12 cellular contexts compared by ENCODE assay signal in genomic region chr15:85477730-85478129, GRCh38.
A peak's percentile ranks its signal among the peaks of the same experiment; 100 is the strongest.
DNase-seq lines count a peak whose midpoint lies in the region; ATAC-seq and TF ChIP-seq lines count a peak whose summit lies in the region.
"Had no signal": no experiment of that assay in that cellular context is flagged by ENCODE, and none has a peak within 500 bp of the region (broad histone marks: within the 10 kb centered on the region; RNA-seq: fewer than 3 reads in every experiment).

No MANE protein-coding gene starts in this region.

- H3K27ac Mint-ChIP-seq in CD4-positive, alpha-beta T cell = peak overlapping the region; percentile 30
- H3K27ac Mint-ChIP-seq: activated naive CD8-positive, alpha-beta T cell treated with anti-CD3 and anti-CD28 coated beads, Interleukin-2, amount 10 ng/mL, durations not matched to agents 7 days and 5 days had no signal

- no peaks in the 10 kb centered on the region for H3K27me3 Mint-ChIP-seq in CD4-positive, alpha-beta T cell
- H3K27me3 Mint-ChIP-seq: activated naive CD8-positive, alpha-beta T cell treated with anti-CD3 and anti-CD28 coated beads, Interleukin-2, amount 10 ng/mL, durations not matched to agents 7 days and 5 days had no signal

- no peaks in the 10 kb centered on the region for H3K27me3 ChIP-seq in CD4-positive, alpha-beta T cell (ENCODE audit: control insufficient read depth, insufficient read depth, low read length)
- H3K27me3 ChIP-seq in brain microvascular endothelial cell (replicated peaks) = no peaks in the 10 kb centered on the region
- H3K27me3 ChIP-seq: hepatocyte had no signal

- no peak overlapping the region for H3K4me3 Mint-ChIP-seq in CD4-positive, alpha-beta T cell
- H3K4me3 Mint-ChIP-seq: activated naive CD8-positive, alpha-beta T cell treated with anti-CD3 and anti-CD28 coated beads, Interleukin-2, amount 10 ng/mL, durations not matched to agents 7 days and 5 days had no signal

- intact Hi-C loops in CD4-positive, alpha-beta T cell (cut with DNase I, micrococcal nuclease) = loop anchor here in 1 of 2 experiments (10.0 kb wide), 1 partner anchor 53 kb away; no protein-coding TSS in a partner anchor

- no peak for TF ChIP-seq CTCF in CD4-positive, alpha-beta T cell (IDR thresholded peaks at IDR 0.05)
- TF ChIP-seq CTCF in brain microvascular endothelial cell (IDR thresholded peaks at IDR 0.05; ENCODE audit: low read depth, low read length, missing control alignments) = peak; percentile 58

- H3K9me3 Mint-ChIP-seq in CD4-positive, alpha-beta T cell = no peaks in the 10 kb centered on the region
- H3K9me3 Mint-ChIP-seq: activated naive CD8-positive, alpha-beta T cell treated with anti-CD3 and anti-CD28 coated beads, Interleukin-2, amount 10 ng/mL, durations not matched to agents 7 days and 5 days had no signal

- no peaks in the 10 kb centered on the region for H3K36me3 ChIP-seq in brain microvascular endothelial cell (replicated peaks)

- no peak for DNase-seq in CD4-positive, alpha-beta T cell
- DNase-seq in HK-2 (ENCODE audit: unreplicated experiment) (peak; percentile 68), brain microvascular endothelial cell (peak; percentile 83), lung microvascular endothelial cell (ENCODE audit: low read depth in 2 of 2) (peak; percentile 59 to 95), NCI-H1694 treated with DMSO at 0.1 percent for 48 hours (lab: John Stamatoyannopoulos, UW) (no peak), SKM-1 (lab: John Stamatoyannopoulos, UW; ENCODE audit: unreplicated experiment) (no peak)
- DNase-seq: activated naive CD8-positive, alpha-beta T cell treated with anti-CD3 and anti-CD28 coated beads, Interleukin-2, amount 10 ng/mL, durations not matched to agents 7 days and 5 days; NCI-H1105; posterior cingulate gyrus had no signal

- no peaks in the 10 kb centered on the region for H3K9me3 ChIP-seq in CD4-positive, alpha-beta T cell (ENCODE audit: control insufficient read depth, low read length)

- H3K4me1 Mint-ChIP-seq in CD4-positive, alpha-beta T cell (ENCODE audit: low read depth) = peaks cover 99% of the 10 kb centered on the region

- CTCF ChIA-PET in CD4-positive, alpha-beta T cell (lab: Charles Lee) = interaction anchor here (1.4 kb wide), 1 partner anchor 9 kb away, joined by 5 read pairs; no protein-coding TSS in a partner anchor

- H3K27ac ChIP-seq in CD4-positive, alpha-beta T cell (ENCODE audit: low read depth, low read length) = no peak overlapping the region
- H3K27ac ChIP-seq in brain microvascular endothelial cell = peak overlapping the region; percentile 62

- POLR2A ChIA-PET in CD4-positive, alpha-beta T cell (lab: Charles Lee) = no interaction called here

- H3K4me3 ChIP-seq in brain microvascular endothelial cell (ENCODE audit: low read depth, low read length) = no peak overlapping the region
- H3K4me3 ChIP-seq: hepatocyte had no signal

- H3K36me3 Mint-ChIP-seq in CD4-positive, alpha-beta T cell (ENCODE audit: low read depth) = no peaks in the 10 kb centered on the region

- ATAC-seq in CD4-positive, alpha-beta T cell (ENCODE audit: poor library complexity) = peak; percentile 26
- ATAC-seq in HG02885 (IDR thresholded peaks at IDR 0.05; ENCODE audit: poor library complexity, unreplicated experiment) (no peak), GM21515 (IDR thresholded peaks at IDR 0.05; ENCODE audit: unreplicated experiment) (no peak)

- in situ Hi-C loops in brain microvascular endothelial cell (cut with HindIII; ENCODE audit: low pct_ligation_motif_present, low sequenced_read_pairs) = no loop called here

Comparison
In these comparisons a context has a peak if more than half of its experiments do, and no peak if none do; other contexts are left out.
1. DNase-seq: peak in HK-2 (single experiment), brain microvascular endothelial cell (single experiment) and lung microvascular endothelial cell (2 of 2); none in CD4-positive, alpha-beta T cell (0 of 10), NCI-H1694 treated with DMSO at 0.1 percent for 48 hours (single experiment) and SKM-1 (single experiment).